Comparison of ENCODE assay signal across 13 cellular contexts in the genomic region with DNA sequence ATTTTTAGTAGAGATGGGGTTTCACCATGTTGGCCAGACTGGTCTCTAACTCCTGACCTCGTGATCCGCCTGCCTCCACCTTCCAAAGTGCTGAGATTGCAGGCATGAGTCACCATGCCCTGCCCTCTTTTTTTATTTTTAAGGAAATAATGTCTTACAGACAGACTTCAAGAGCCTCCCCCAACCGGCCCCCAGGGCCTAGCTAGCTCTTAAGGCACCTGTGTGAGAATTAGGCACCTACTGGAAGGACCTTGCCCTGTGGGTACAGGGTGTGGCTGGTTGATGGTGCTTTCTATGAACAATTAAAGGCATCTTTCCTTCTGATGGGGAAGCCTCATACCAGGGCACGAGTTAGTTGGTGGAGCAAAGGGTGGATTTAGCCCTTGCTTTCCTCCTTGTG.
"Had no signal": no experiment of that assay in that cellular context is flagged by ENCODE, and none has a peak within 500 bp of the region (broad histone marks: within the 10 kb centered on the region; RNA-seq: fewer than 3 reads in every experiment).

No MANE protein-coding gene starts in this region.

- H3K27me3 ChIP-seq: uterus had no signal

- DNase-seq: activated B cell treated with CpG ODN at 0.5 μM for 24 hours; activated CD4-positive, alpha-beta T cell treated with anti-CD3 and anti-CD28 coated beads, Interleukin-2, amount 10 ng/mL, durations not matched to agents 7 days and 5 days; dorsolateral prefrontal cortex; kidney glomerular epithelial cell; stimulated activated CD4-positive, alpha-beta T cell treated with anti-CD3 and anti-CD28 coated beads, Interleukin-15, amount 100 ng/mL, for 24 hours; stimulated activated CD4-positive, alpha-beta T cell treated with anti-CD3 and anti-CD28 coated beads, Interleukin-4, amount 100 ng/mL, for 24 hours; stimulated activated naive CD8-positive, alpha-beta T cell treated with anti-CD3 and anti-CD28 coated beads, Interleukin-15, amount 100 ng/mL, for 72 hours; uterus had no signal

- H3K4me3 Mint-ChIP-seq: activated B cell treated with CpG ODN at 0.5 μM for 24 hours; activated CD4-positive, alpha-beta T cell treated with anti-CD3 and anti-CD28 coated beads, Interleukin-2, amount 10 ng/mL, durations not matched to agents 7 days and 5 days; neural crest cell; stimulated activated naive CD8-positive, alpha-beta T cell treated with anti-CD3 and anti-CD28 coated beads, Interleukin-15, amount 100 ng/mL, for 72 hours had no signal

- H3K36me3 ChIP-seq: esophagus muscularis mucosa, gastroesophageal sphincter, thoracic aorta, uterus had no signal

- H3K9me3 Mint-ChIP-seq: activated B cell treated with CpG ODN at 0.5 μM for 24 hours; activated CD4-positive, alpha-beta T cell treated with anti-CD3 and anti-CD28 coated beads, Interleukin-2, amount 10 ng/mL, durations not matched to agents 7 days and 5 days; activated naive CD4-positive, alpha-beta T cell treated with anti-CD3 and anti-CD28 coated beads, Interleukin-2, amount 50 U/mL, for 72 hours; neural crest cell; stimulated activated naive CD8-positive, alpha-beta T cell treated with anti-CD3 and anti-CD28 coated beads, Interleukin-15, amount 100 ng/mL, for 72 hours had no signal

- H3K27ac Mint-ChIP-seq: activated B cell treated with CpG ODN at 0.5 μM for 24 hours; activated CD4-positive, alpha-beta T cell treated with anti-CD3 and anti-CD28 coated beads, Interleukin-2, amount 10 ng/mL, durations not matched to agents 7 days and 5 days; activated naive CD4-positive, alpha-beta T cell treated with anti-CD3 and anti-CD28 coated beads, Interleukin-2, amount 50 U/mL, for 72 hours; stimulated activated naive CD8-positive, alpha-beta T cell treated with anti-CD3 and anti-CD28 coated beads, Interleukin-15, amount 100 ng/mL, for 72 hours had no signal

- ATAC-seq: activated naive CD4-positive, alpha-beta T cell treated with anti-CD3 and anti-CD28 coated beads, Interleukin-2, amount 50 U/mL, for 72 hours; gastroesophageal sphincter; stimulated activated naive CD8-positive, alpha-beta T cell treated with anti-CD3 and anti-CD28 coated beads, Interleukin-15, amount 100 ng/mL, for 72 hours had no signal

- H3K36me3 Mint-ChIP-seq: activated naive CD4-positive, alpha-beta T cell treated with anti-CD3 and anti-CD28 coated beads, Interleukin-2, amount 50 U/mL, for 72 hours had no signal

- H3K9me3 ChIP-seq: esophagus muscularis mucosa, gastroesophageal sphincter, thoracic aorta, uterus had no signal

- H3K4me3 ChIP-seq: dorsolateral prefrontal cortex, esophagus muscularis mucosa, gastroesophageal sphincter, thoracic aorta, uterus had no signal

- H3K27ac ChIP-seq: dorsolateral prefrontal cortex, esophagus muscularis mucosa, gastroesophageal sphincter, thoracic aorta, uterus had no signal
